In the genomic region with DNA sequence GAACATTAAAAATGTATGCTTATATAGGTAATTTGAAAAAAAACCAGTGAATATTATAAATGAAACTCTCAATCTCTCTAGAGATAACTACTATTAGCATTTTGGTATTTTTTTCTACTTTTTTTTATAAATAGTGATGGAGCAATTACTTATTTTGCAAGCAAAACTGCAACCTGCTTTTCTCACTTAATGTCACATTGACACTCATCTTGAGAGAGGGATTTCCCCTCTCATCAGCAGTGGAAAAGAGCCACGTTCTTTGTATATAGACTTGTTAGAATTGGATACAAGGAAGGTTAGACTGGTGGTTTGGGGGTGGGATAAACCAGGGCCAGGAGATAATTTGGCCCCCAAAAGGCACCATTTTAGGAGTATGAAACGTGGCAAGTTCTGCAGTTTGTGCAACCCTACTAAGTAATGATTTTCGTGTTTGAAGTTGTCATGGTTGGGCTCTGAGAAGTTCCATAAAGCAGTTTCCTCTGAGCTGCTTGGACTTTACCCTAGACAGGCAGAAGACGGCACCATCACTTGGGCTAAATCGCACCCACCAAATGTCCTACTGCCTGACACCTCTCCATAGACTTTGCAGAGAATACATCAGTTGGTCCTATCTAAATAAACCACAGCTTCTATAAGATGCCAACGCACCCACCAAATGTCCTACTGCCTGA, we compare ENCODE assay signal across 20 cellular contexts.
DNase-seq lines count a peak whose midpoint lies in the region; ATAC-seq and TF ChIP-seq lines count a peak whose summit lies in the region.
"Had no signal": no experiment of that assay in that cellular context is flagged by ENCODE, and none has a peak within 500 bp of the region (broad histone marks: within the 10 kb centered on the region; RNA-seq: fewer than 3 reads in every experiment).

No MANE protein-coding gene starts in this region.

- peak overlapping the region; percentile 54 for H3K27ac ChIP-seq in VCaP
- H3K27ac ChIP-seq: lower lobe of right lung, sigmoid colon, suprapubic skin had no signal

- ATAC-seq in GM18867 (IDR thresholded peaks at IDR 0.05; ENCODE audit: unreplicated experiment) (peak; percentile 54), GM21529 (IDR thresholded peaks at IDR 0.05; ENCODE audit: unreplicated experiment) (peak; percentile 84), HG02884 (IDR thresholded peaks at IDR 0.05; ENCODE audit: unreplicated experiment) (peak; percentile 87)
- ATAC-seq in stimulated activated naive CD8-positive, alpha-beta T cell treated with anti-CD3 and anti-CD28 coated beads, Interleukin-15, Interleukin-2, amounts not matched to agents 100 U/mL and 50 U/mL, for 24 hours: no peak
- ATAC-seq: lower lobe of right lung had no signal

- TF ChIP-seq CTCF in VCaP (conservative IDR thresholded peaks at IDR 0.05): no peak

- DNase-seq in Ammon's horn (ENCODE audit: low spot score): no peak
- no peak for DNase-seq in stimulated activated naive CD8-positive, alpha-beta T cell treated with anti-CD3 and anti-CD28 coated beads, Interleukin-15, Interleukin-2, amounts not matched to agents 100 U/mL and 50 U/mL, for 24 hours
- DNase-seq in stimulated activated naive CD4-positive, alpha-beta T cell treated with Interleukin-2 at 50 U/mL for 16 hours (lab: John Stamatoyannopoulos, UW): no peak
- DNase-seq in activated CD8-positive, alpha-beta memory T cell treated with anti-CD3 and anti-CD28 coated beads, Interleukin-2, amount 50 U/mL, for 4 hours: no peak
- DNase-seq: activated CD4-positive, alpha-beta T cell treated with anti-CD3 and anti-CD28 coated beads, Interleukin-2, amount 10 ng/mL, durations not matched to agents 7 days and 5 days; anterior cingulate cortex; IMR-90; lower lobe of right lung; NCI-H1417; NCI-H2107; NCI-H510A; nephron progenitor cell; NK-92 treated with Interleukin-12 subunit alpha and Interleukin-12 subunit beta, amount 100 ng/mL, for 24 hours; sigmoid colon; stimulated activated CD4-positive, alpha-beta T cell treated with anti-CD3 and anti-CD28 coated beads, Interleukin-15, amount 100 ng/mL, for 24 hours had no signal
